1 cellular context compared by ENCODE assay signal in the genomic region with DNA sequence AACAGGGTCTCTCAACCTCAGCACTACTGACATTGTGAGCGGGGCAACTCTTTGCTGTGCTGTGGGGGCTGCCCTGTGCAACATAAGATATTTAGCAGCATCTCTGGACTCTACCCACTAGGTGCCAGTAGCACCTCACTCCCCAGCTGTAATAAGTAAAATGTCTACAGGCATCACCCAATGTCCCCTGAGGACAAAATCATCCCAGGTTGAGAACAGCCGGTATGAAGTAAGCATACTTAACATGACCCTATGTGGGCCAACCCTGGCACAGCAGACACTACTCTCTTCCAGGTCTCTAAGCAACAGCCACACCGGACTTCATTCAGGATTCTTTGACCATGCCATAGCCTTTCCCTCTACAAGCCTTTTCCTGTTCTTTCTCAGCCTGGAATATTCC.
TF ChIP-seq lines count a peak whose summit lies in the region.

No MANE protein-coding gene starts in this region.

TF ChIP-seq in Ishikawa, 13 proteins besides CTCF, POLR2A, EP300 and RAD21 (continued from another document):
- TF ChIP-seq ZBTB7A (IDR thresholded peaks at IDR 0.05; ENCODE audit: low read depth) (no peak), FOXM1 (IDR thresholded peaks at IDR 0.05; ENCODE audit: borderline replicate concordance, low read depth) (no peak), EGR1 (IDR thresholded peaks at IDR 0.05) (no peak), TCF12 (IDR thresholded peaks at IDR 0.05; ENCODE audit: low read depth) (no peak)
